7 cellular contexts compared by ENCODE assay signal in genomic region chr13:108214511-108215383, GRCh38. TPM values are rescaled to one million over a fixed set of nuclear protein-coding genes. Genes with fewer than 3 reads are reported as not detected.
A peak's percentile ranks its signal among the peaks of the same experiment; 100 is the strongest.
DNase-seq lines count a peak whose midpoint lies in the region; ATAC-seq and TF ChIP-seq lines count a peak whose summit lies in the region.

No MANE protein-coding gene starts in this region.

- peaks cover 10% of the 10 kb centered on the region for H3F3A ChIP-seq in GM23248 (ENCODE audit: insufficient read depth)

- H4K20me1 ChIP-seq in GM23248 (ENCODE audit: insufficient read depth) = no peaks in the 10 kb centered on the region

- intact Hi-C loops in mucosa of descending colon (cut with DNase I, micrococcal nuclease) = no loop called here

- in situ Hi-C loops in GM23248 (cut with MboI) = no loop called here

- H3K4me1 ChIP-seq in GM23248 (ENCODE audit: insufficient read depth) (peaks cover 34% of the 10 kb centered on the region), NT2/D1 (ENCODE audit: insufficient read depth, insufficient read length) (no peaks in the 10 kb centered on the region), mucosa of descending colon (ENCODE audit: low read depth) (peaks cover 26% of the 10 kb centered on the region)

- peak overlapping the region; percentile 67 for H3K4me2 ChIP-seq in GM23248 (ENCODE audit: unreplicated experiment)

- H3K79me2 ChIP-seq in GM23248 (ENCODE audit: insufficient read depth) = peaks cover 35% of the 10 kb centered on the region

- H2AFZ ChIP-seq in GM23248 = peak overlapping the region; percentile 81

- DNase-seq in GM23248 (peak; percentile 48), NT2/D1 (ENCODE audit: low read depth, low spot score) (no peak), ecto neural progenitor cell (ENCODE audit: low spot score) (peak; percentile 52), mucosa of descending colon (peak in 2 of 3 donors; percentile 19 to 33), pons (ENCODE audit: low spot score) (no peak)

- H3K36me3 ChIP-seq in GM23248 (ENCODE audit: low read depth) (peaks cover 13% of the 10 kb centered on the region), NT2/D1 (ENCODE audit: insufficient read depth, insufficient read length, low read length) (peaks cover 6% of the 10 kb centered on the region), mucosa of descending colon (ENCODE audit: low read depth) (no peaks in the 10 kb centered on the region)

- TF ChIP-seq CTCF in mucosa of descending colon (IDR thresholded peaks at IDR 0.05) = no peak

- H3K27ac ChIP-seq in GM23248 = peak overlapping the region; percentile 31

- 2 to 5% methylated on average over 17 to 45 of the region's 45 CpGs for WGBS in GM23248 (ENCODE audit: low coverage in 1 of 2, low lambda C conversion rate in 2 of 2, missing lambda C conversion rate in 2 of 2), 2 experiments

- ATAC-seq in mucosa of descending colon = no peak
- no peak for ATAC-seq in GM18873 (IDR thresholded peaks at IDR 0.05; ENCODE audit: low FRiP score, unreplicated experiment)
- no peak for ATAC-seq in HG03565 (IDR thresholded peaks at IDR 0.05; ENCODE audit: unreplicated experiment)

- H3K27me3 ChIP-seq in GM23248 (replicated peaks; ENCODE audit: insufficient read depth) = no peaks in the 10 kb centered on the region
- H3K27me3 ChIP-seq in NT2/D1 (ENCODE audit: insufficient read depth, insufficient read length) = no peaks in the 10 kb centered on the region

- H3K4me3 ChIP-seq in GM23248 (peak overlapping the region; percentile 65), NT2/D1 (ENCODE audit: insufficient read length, low read depth) (peak overlapping the region; percentile 51), mucosa of descending colon (no peak overlapping the region)

- H3K9me2 ChIP-seq in GM23248 (ENCODE audit: insufficient read depth) = no peaks in the 10 kb centered on the region

- H3K9me3 ChIP-seq in GM23248 (ENCODE audit: low read depth) (no peaks in the 10 kb centered on the region), NT2/D1 (ENCODE audit: insufficient read depth, low read length) (no peaks in the 10 kb centered on the region), mucosa of descending colon (no peaks in the 10 kb centered on the region)

- peak overlapping the region; percentile 59 for H3K9ac ChIP-seq in GM23248
- peak overlapping the region; percentile 50 for H3K9ac ChIP-seq in NT2/D1 (ENCODE audit: insufficient read length, low read depth)

RNA-seq across cellular contexts. Expression of gene LIG4, which starts 0.6 kb away (rescaled TPM):
- total RNA-seq in GM23248 (2014; rRNA removed; shearing (Covaris generic)) = 7.2 and 8.8 TPM in 2 replicates
- 4.8 and 4.9 TPM in 2 replicates for polyA plus RNA-seq in GM23248 (2016; fragmentation: Nextera tagmentation; extraction: Ambion mirVana)
- 10 to 100 TPM; 10.4 to 11.7 (median 10.8) TPM for total RNA-seq in mucosa of descending colon

RNA-seq across cellular contexts. Expression of gene ABHD13, which starts 3.4 kb away (rescaled TPM):
- 5.9 and 7.5 TPM in 2 replicates for total RNA-seq in GM23248 (2014; rRNA removed; shearing (Covaris generic))
- 9.0 and 10.3 TPM in 2 replicates for polyA plus RNA-seq in GM23248 (2016; fragmentation: Nextera tagmentation; extraction: Ambion mirVana)
- total RNA-seq in mucosa of descending colon = 10 to 100 TPM in 1 of 3 donors, 1 to 10 TPM in 2; 8.4 to 10.3 (median 9.4) TPM

RNA-seq across cellular contexts. Expression of gene TNFSF13B, which starts 54.8 kb away (rescaled TPM):
- total RNA-seq in GM23248 (2014; rRNA removed; shearing (Covaris generic)) = 0.13 and 2.5 TPM in 2 replicates
- polyA plus RNA-seq in GM23248 (2016; fragmentation: Nextera tagmentation; extraction: Ambion mirVana) = 0.14 and 0.40 TPM in 2 replicates
- 1 to 10 TPM; 2.0 to 5.6 (median 3.5) TPM for total RNA-seq in mucosa of descending colon

Comparison
In these comparisons a context has a peak if more than half of its experiments do, and no peak if none do; other contexts are left out.
1. DNase-seq: peak in GM23248 (single experiment), ecto neural progenitor cell (single experiment) and mucosa of descending colon (2 of 3); none in NT2/D1 (single experiment) and pons (single experiment).